28 cellular contexts compared by ENCODE assay signal in genomic region chr20:49647509-49647908, GRCh38.
DNase-seq lines count a peak whose midpoint lies in the region; ATAC-seq and TF ChIP-seq lines count a peak whose summit lies in the region.
"Had no signal": no experiment of that assay in that cellular context is flagged by ENCODE, and none has a peak within 500 bp of the region (broad histone marks: within the 10 kb centered on the region; RNA-seq: fewer than 3 reads in every experiment).

No MANE protein-coding gene starts in this region.

- no peaks in the 10 kb centered on the region for H3K9me2 ChIP-seq in GM23248 (ENCODE audit: insufficient read depth)

- H3K4me2 ChIP-seq in GM23248 (ENCODE audit: unreplicated experiment): no peak overlapping the region
- H3K4me2 ChIP-seq: BLaER1 treated with 17β-estradiol and CSF1 and Interleukin-3, amounts not matched to agents 10 nM and 100 nM; smooth muscle cell had no signal

- H3K9ac ChIP-seq in GM23248: no peak overlapping the region
- H3K9ac ChIP-seq: BLaER1 treated with 17β-estradiol and CSF1 and Interleukin-3, amounts not matched to agents 10 nM and 100 nM had no signal

- no peaks in the 10 kb centered on the region for H4K20me1 ChIP-seq in GM23248 (ENCODE audit: insufficient read depth)

- peak overlapping the region; percentile 22 for H3K4me3 Mint-ChIP-seq in endothelial cell (ENCODE audit: unreplicated experiment)
- H3K4me3 Mint-ChIP-seq in effector memory CD8-positive, alpha-beta T cell: no peak overlapping the region
- H3K4me3 Mint-ChIP-seq: activated B cell treated with CpG ODN at 0.5 μM for 24 hours; activated naive CD8-positive, alpha-beta T cell; memory B cell; naive B cell; stimulated activated memory B cell treated with anti-CD40 and anti-IgM and Interleukin-4, amounts not matched to agents 10 μg/mL and 1 μg/mL and 100 μg/mL, for 72 hours had no signal

- H3K27ac ChIP-seq in GM23248 (no peak overlapping the region), RWPE1 (no peak overlapping the region)
- H3K27ac ChIP-seq: BLaER1 treated with 17β-estradiol and CSF1 and Interleukin-3, amounts not matched to agents 10 nM and 100 nM; foreskin keratinocyte; ovary; SK-N-MC; upper lobe of right lung had no signal

- in situ Hi-C loops in GM23248 (cut with MboI): no loop called here

- peaks cover 7% of the 10 kb centered on the region for H3K4me1 Mint-ChIP-seq in endothelial cell (ENCODE audit: unreplicated experiment)
- peaks cover 2 to 5% of the 10 kb centered on the region in 2 donors for H3K4me1 Mint-ChIP-seq in effector memory CD8-positive, alpha-beta T cell (ENCODE audit: low read depth in 2 of 2)
- H3K4me1 Mint-ChIP-seq: activated B cell treated with CpG ODN at 0.5 μM for 24 hours; memory B cell; naive B cell; stimulated activated memory B cell treated with anti-CD40 and anti-IgM and Interleukin-4, amounts not matched to agents 10 μg/mL and 1 μg/mL and 100 μg/mL, for 72 hours had no signal

- no peak overlapping the region for H3K4me3 ChIP-seq in GM23248
- H3K4me3 ChIP-seq: BLaER1 treated with 17β-estradiol and CSF1 and Interleukin-3, amounts not matched to agents 10 nM and 100 nM; ovary; SK-N-MC; smooth muscle cell; upper lobe of right lung had no signal

- DNase-seq in A172 (ENCODE audit: low spot score): peak; percentile 32
- DNase-seq in GM23248: peak; percentile 38
- DNase-seq in RWPE1 (ENCODE audit: low spot score): peak; percentile 26
- no peak for DNase-seq in endothelial cell (ENCODE audit: low spot score)
- no peak for DNase-seq in effector memory CD8-positive, alpha-beta T cell
- no peak for DNase-seq in middle frontal gyrus (ENCODE audit: extremely low spot score, low spot score)
- DNase-seq in NCI-H1694 treated with DMSO at 0.1 percent for 48 hours (lab: John Stamatoyannopoulos, UW): no peak
- no peak for DNase-seq in SW 1271 (lab: John Stamatoyannopoulos, UW)
- DNase-seq: activated B cell treated with CpG ODN at 0.5 μM for 24 hours; activated CD4-positive, alpha-beta T cell treated with anti-CD3 and anti-CD28 coated beads, Interleukin-2, amount 50 U/mL, for 48 hours; COR-L47; effector CD4-positive, alpha-beta T cell; foreskin keratinocyte; Karpas-422; MV-4-11; naive B cell; NCI-H1694; NCI-H526 treated with DMSO at 0.1 percent for 48 hours; ovary; retina; upper lobe of right lung had no signal

- peaks cover 21% of the 10 kb centered on the region for H3K4me1 ChIP-seq in GM23248 (ENCODE audit: insufficient read depth)
- H3K4me1 ChIP-seq: BLaER1 treated with 17β-estradiol and CSF1 and Interleukin-3, amounts not matched to agents 10 nM and 100 nM; foreskin keratinocyte; upper lobe of right lung had no signal

- H3K79me2 ChIP-seq in GM23248 (ENCODE audit: insufficient read depth): peaks cover 42% of the 10 kb centered on the region

- TF ChIP-seq CTCF in RWPE1 (conservative IDR thresholded peaks at IDR 0.05; ENCODE audit: low read depth) (no peak), endothelial cell (IDR thresholded peaks at IDR 0.05; ENCODE audit: unreplicated experiment) (no peak)

- H3K27me3 ChIP-seq in GM23248 (replicated peaks; ENCODE audit: insufficient read depth): no peaks in the 10 kb centered on the region
- H3K27me3 ChIP-seq: BLaER1 treated with 17β-estradiol and CSF1 and Interleukin-3, amounts not matched to agents 10 nM and 100 nM; foreskin keratinocyte; ovary; upper lobe of right lung had no signal

- 84 to 91% methylated on average over 7 of the region's 7 CpGs for WGBS in GM23248 (ENCODE audit: low coverage in 1 of 2, low lambda C conversion rate in 2 of 2, missing lambda C conversion rate in 2 of 2), 2 experiments

- peaks cover 16% of the 10 kb centered on the region for H3F3A ChIP-seq in GM23248 (ENCODE audit: insufficient read depth)

- POLR2A ChIA-PET in RWPE1 (lab: Yijun Ruan, JAX; ENCODE audit: low non-redundant PET): no interaction called here

- H3K27ac Mint-ChIP-seq in endothelial cell (ENCODE audit: unreplicated experiment): peak overlapping the region; percentile 2
- H3K27ac Mint-ChIP-seq in effector memory CD8-positive, alpha-beta T cell: peak overlapping the region in 1 of 2 donors; percentile 22
- H3K27ac Mint-ChIP-seq: activated B cell treated with CpG ODN at 0.5 μM for 24 hours; activated naive CD8-positive, alpha-beta T cell; memory B cell; stimulated activated memory B cell treated with anti-CD40 and anti-IgM and Interleukin-4, amounts not matched to agents 10 μg/mL and 1 μg/mL and 100 μg/mL, for 72 hours had no signal

- CTCF ChIA-PET in RWPE1 (lab: Yijun Ruan, JAX): interaction anchor here (0.6 to 0.8 kb wide), 3 partner anchors 19 to 213 kb away, joined by 3 to 4 read pairs (median 3); no protein-coding TSS in a partner anchor

- no peaks in the 10 kb centered on the region for H3K9me3 Mint-ChIP-seq in endothelial cell (ENCODE audit: unreplicated experiment)
- H3K9me3 Mint-ChIP-seq in effector memory CD8-positive, alpha-beta T cell: no peaks in the 10 kb centered on the region
- H3K9me3 Mint-ChIP-seq: activated B cell treated with CpG ODN at 0.5 μM for 24 hours; memory B cell; naive B cell; stimulated activated memory B cell treated with anti-CD40 and anti-IgM and Interleukin-4, amounts not matched to agents 10 μg/mL and 1 μg/mL and 100 μg/mL, for 72 hours had no signal

- H3K9me3 ChIP-seq in GM23248 (ENCODE audit: low read depth): no peaks in the 10 kb centered on the region
- H3K9me3 ChIP-seq: BLaER1 treated with 17β-estradiol and CSF1 and Interleukin-3, amounts not matched to agents 10 nM and 100 nM; ovary; upper lobe of right lung had no signal

- ATAC-seq in effector memory CD8-positive, alpha-beta T cell (replicated peaks): no peak
- ATAC-seq: esophagus mucosa; foreskin keratinocyte; stimulated activated memory B cell treated with anti-CD40 and anti-IgM and Interleukin-4, amounts not matched to agents 10 μg/mL and 1 μg/mL and 100 μg/mL, for 72 hours; upper lobe of right lung had no signal

- peaks cover 34% of the 10 kb centered on the region for H3K36me3 Mint-ChIP-seq in endothelial cell (ENCODE audit: low read depth, unreplicated experiment)
- peaks cover 55% of the 10 kb centered on the region for H3K36me3 Mint-ChIP-seq in effector memory CD8-positive, alpha-beta T cell (ENCODE audit: insufficient read depth)

- peaks cover 35% of the 10 kb centered on the region for H3K36me3 ChIP-seq in GM23248 (ENCODE audit: low read depth)
- H3K36me3 ChIP-seq: ovary had no signal

- no peaks in the 10 kb centered on the region for H3K27me3 Mint-ChIP-seq in endothelial cell (ENCODE audit: unreplicated experiment)
- H3K27me3 Mint-ChIP-seq in effector memory CD8-positive, alpha-beta T cell: no peaks in the 10 kb centered on the region
- H3K27me3 Mint-ChIP-seq: activated B cell treated with CpG ODN at 0.5 μM for 24 hours; activated naive CD8-positive, alpha-beta T cell; memory B cell; naive B cell; stimulated activated memory B cell treated with anti-CD40 and anti-IgM and Interleukin-4, amounts not matched to agents 10 μg/mL and 1 μg/mL and 100 μg/mL, for 72 hours had no signal

- H2AFZ ChIP-seq in GM23248: no peak overlapping the region

Comparison
In these comparisons a context has a peak if more than half of its experiments do, and no peak if none do; other contexts are left out.
1. DNase-seq: peak in A172 (single experiment), GM23248 (single experiment) and RWPE1 (single experiment); none in endothelial cell (single experiment), effector memory CD8-positive, alpha-beta T cell (0 of 3), middle frontal gyrus (single experiment), NCI-H1694 treated with DMSO at 0.1 percent for 48 hours (single experiment) and SW 1271 (0 of 2).